25 cellular contexts compared by ENCODE assay signal in the genomic region with DNA sequence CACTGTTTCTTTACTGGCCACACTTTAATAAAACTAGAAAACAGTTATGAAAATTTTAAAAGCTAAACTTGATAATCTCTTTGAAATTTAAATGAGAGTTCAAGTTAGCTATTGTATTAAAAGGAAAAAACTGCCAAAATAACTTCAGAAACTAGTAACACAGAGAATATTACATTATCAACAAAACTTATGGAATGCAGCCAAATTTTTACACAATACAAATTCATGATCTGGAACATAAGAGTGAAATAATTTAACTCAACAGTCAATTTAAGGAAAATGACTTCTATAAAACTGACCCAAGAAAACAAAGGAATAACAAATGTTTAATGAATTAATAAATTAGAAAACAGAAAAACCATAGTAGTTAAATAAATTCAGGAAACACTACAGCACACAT.
"Had no signal": no experiment of that assay in that cellular context is flagged by ENCODE, and none has a peak within 500 bp of the region (broad histone marks: within the 10 kb centered on the region; RNA-seq: fewer than 3 reads in every experiment).

No MANE protein-coding gene starts in this region.

- H3K36me3 Mint-ChIP-seq: activated CD8-positive, alpha-beta memory T cell treated with anti-CD3 and anti-CD28 coated beads, Interleukin-2, amount 10 ng/mL, durations not matched to agents 7 days and 5 days; activated naive CD4-positive, alpha-beta T cell treated with anti-CD3 and anti-CD28 coated beads, Interleukin-2, amount 50 U/mL, for 24 hours; naive thymus-derived CD8-positive, alpha-beta T cell had no signal

- H3K4me3 Mint-ChIP-seq: activated CD4-positive, alpha-beta T cell treated with anti-CD3 and anti-CD28 coated beads, Interleukin-2, amount 10 ng/mL, durations not matched to agents 7 days and 5 days; activated CD8-positive, alpha-beta memory T cell treated with anti-CD3 and anti-CD28 coated beads, Interleukin-2, amount 10 ng/mL, durations not matched to agents 7 days and 5 days; activated CD8-positive, alpha-beta T cell treated with anti-CD3 and anti-CD28 coated beads, Interleukin-2, amount 10 ng/mL, durations not matched to agents 7 days and 5 days; activated naive CD4-positive, alpha-beta T cell treated with anti-CD3 and anti-CD28 coated beads, Interleukin-2, amount 50 U/mL, for 24 hours; activated naive CD8-positive, alpha-beta T cell treated with anti-CD3 and anti-CD28 coated beads, Interleukin-2, amount 50 U/mL, for 24 hours; central memory CD8-positive, alpha-beta T cell; naive thymus-derived CD8-positive, alpha-beta T cell; neural crest cell had no signal

- H3K27ac ChIP-seq: breast epithelium, hepatocyte, parathyroid adenoma, psoas muscle, spleen, tibial nerve had no signal

- H3K27ac Mint-ChIP-seq: activated CD4-positive, alpha-beta T cell treated with anti-CD3 and anti-CD28 coated beads, Interleukin-2, amount 10 ng/mL, durations not matched to agents 7 days and 5 days; activated CD8-positive, alpha-beta memory T cell treated with anti-CD3 and anti-CD28 coated beads, Interleukin-2, amount 10 ng/mL, durations not matched to agents 7 days and 5 days; activated CD8-positive, alpha-beta T cell treated with anti-CD3 and anti-CD28 coated beads, Interleukin-2, amount 10 ng/mL, durations not matched to agents 7 days and 5 days; activated naive CD4-positive, alpha-beta T cell treated with anti-CD3 and anti-CD28 coated beads, Interleukin-2, amount 50 U/mL, for 24 hours; activated naive CD8-positive, alpha-beta T cell treated with anti-CD3 and anti-CD28 coated beads, Interleukin-2, amount 50 U/mL, for 24 hours; activated T-helper 2 cell treated with anti-CD3 and anti-CD28 coated beads, Interferon-gamma antibody, Interleukin-2, Interleukin-4, amounts not matched to agents 10 μg/mL and 5 μg/mL and 100 μg/mL, durations not matched to agents 14 hours and 24 hours and 36 hours; naive thymus-derived CD8-positive, alpha-beta T cell had no signal

- H3K9me3 ChIP-seq: breast epithelium, psoas muscle, spleen, tibial nerve had no signal

- H3K9me3 Mint-ChIP-seq: activated CD4-positive, alpha-beta T cell treated with anti-CD3 and anti-CD28 coated beads, Interleukin-2, amount 10 ng/mL, durations not matched to agents 7 days and 5 days; activated naive CD4-positive, alpha-beta T cell treated with anti-CD3 and anti-CD28 coated beads, Interleukin-2, amount 50 U/mL, for 24 hours; activated naive CD8-positive, alpha-beta T cell treated with anti-CD3 and anti-CD28 coated beads, Interleukin-2, amount 50 U/mL, for 24 hours; activated T-helper 2 cell treated with anti-CD3 and anti-CD28 coated beads, Interferon-gamma antibody, Interleukin-2, Interleukin-4, amounts not matched to agents 10 μg/mL and 5 μg/mL and 100 μg/mL, durations not matched to agents 14 hours and 24 hours and 36 hours; central memory CD8-positive, alpha-beta T cell had no signal

- H3K4me1 ChIP-seq: breast epithelium, parathyroid adenoma, spleen, tibial nerve had no signal

- ATAC-seq: activated CD8-positive, alpha-beta memory T cell treated with anti-CD3 and anti-CD28 coated beads, Interleukin-2, amount 10 ng/mL, durations not matched to agents 7 days and 5 days; activated CD8-positive, alpha-beta T cell treated with anti-CD3 and anti-CD28 coated beads, Interleukin-2, amount 10 ng/mL, durations not matched to agents 7 days and 5 days; activated naive CD8-positive, alpha-beta T cell treated with anti-CD3 and anti-CD28 coated beads, Interleukin-2, amount 50 U/mL, for 24 hours; esophagus mucosa; left cardiac atrium; naive thymus-derived CD8-positive, alpha-beta T cell; psoas muscle had no signal

- H3K4me3 ChIP-seq: breast epithelium, hepatocyte, psoas muscle, spleen, tibial nerve had no signal

- H3K27me3 Mint-ChIP-seq: activated CD4-positive, alpha-beta T cell treated with anti-CD3 and anti-CD28 coated beads, Interleukin-2, amount 10 ng/mL, durations not matched to agents 7 days and 5 days; activated CD8-positive, alpha-beta memory T cell treated with anti-CD3 and anti-CD28 coated beads, Interleukin-2, amount 10 ng/mL, durations not matched to agents 7 days and 5 days; activated naive CD4-positive, alpha-beta T cell treated with anti-CD3 and anti-CD28 coated beads, Interleukin-2, amount 50 U/mL, for 24 hours; activated naive CD8-positive, alpha-beta T cell treated with anti-CD3 and anti-CD28 coated beads, Interleukin-2, amount 50 U/mL, for 24 hours; central memory CD8-positive, alpha-beta T cell had no signal

- H3K4me1 Mint-ChIP-seq: activated CD4-positive, alpha-beta T cell treated with anti-CD3 and anti-CD28 coated beads, Interleukin-2, amount 10 ng/mL, durations not matched to agents 7 days and 5 days; activated CD8-positive, alpha-beta memory T cell treated with anti-CD3 and anti-CD28 coated beads, Interleukin-2, amount 10 ng/mL, durations not matched to agents 7 days and 5 days; activated naive CD4-positive, alpha-beta T cell treated with anti-CD3 and anti-CD28 coated beads, Interleukin-2, amount 50 U/mL, for 24 hours; activated naive CD8-positive, alpha-beta T cell treated with anti-CD3 and anti-CD28 coated beads, Interleukin-2, amount 50 U/mL, for 24 hours; central memory CD8-positive, alpha-beta T cell; naive thymus-derived CD8-positive, alpha-beta T cell had no signal

- DNase-seq: activated CD4-positive, alpha-beta T cell treated with anti-CD3 and anti-CD28 coated beads for 1 hour; activated CD4-positive, alpha-beta T cell treated with anti-CD3 and anti-CD28 coated beads, Interleukin-2, amount 10 ng/mL, durations not matched to agents 7 days and 5 days; activated CD8-positive, alpha-beta memory T cell treated with anti-CD3 and anti-CD28 coated beads, Interleukin-2, amount 10 ng/mL, durations not matched to agents 7 days and 5 days; activated CD8-positive, alpha-beta T cell treated with anti-CD3 and anti-CD28 coated beads, Interleukin-2, amount 10 ng/mL, durations not matched to agents 7 days and 5 days; activated naive CD8-positive, alpha-beta T cell treated with anti-CD3 and anti-CD28 coated beads, Interleukin-2, amount 50 U/mL, for 24 hours; activated T-cell treated with anti-CD3 and anti-CD28 coated beads, Interleukin-2, amount 50 U/mL, for 48 hours; effector CD8-positive, alpha-beta T cell; foreskin melanocyte; left cardiac atrium; midbrain; naive thymus-derived CD8-positive, alpha-beta T cell; nucleus accumbens; psoas muscle; spleen; stimulated activated naive CD4-positive, alpha-beta T cell; T-helper 2 cell had no signal

- H3K36me3 ChIP-seq: breast epithelium, spleen, tibial nerve had no signal
